Comparison of ENCODE assay signal across 31 cellular contexts in genomic region chr16:2287916-2288547, GRCh38.
"Had no signal": no experiment of that assay in that cellular context is flagged by ENCODE, and none has a peak within 500 bp of the region (broad histone marks: within the 10 kb centered on the region; RNA-seq: fewer than 3 reads in every experiment).

No MANE protein-coding gene starts in this region.

- H3K9me3 ChIP-seq: MG63, Peyer's patch had no signal

- H3K27ac ChIP-seq: brain microvascular endothelial cell, Peyer's patch, RWPE1 had no signal

- H3K36me3 ChIP-seq: brain microvascular endothelial cell, MG63, Peyer's patch had no signal

- ATAC-seq: activated CD8-positive, alpha-beta T cell treated with anti-CD3 and anti-CD28 coated beads for 36 hours; activated T-cell treated with anti-CD3 and anti-CD28 coated beads, Interleukin-2, amount 50 U/mL, for 72 hours; activated T-helper 17 cell treated with anti-CD3 and anti-CD28 coated beads, Interleukin-2, amount 50 U/mL, for 72 hours; PC-3; Right ventricle myocardium inferior; SK-N-SH treated with all-trans-retinoic acid at 6 μM for 48 hours; T-cell had no signal

- H3K27me3 ChIP-seq: brain microvascular endothelial cell, MG63, Peyer's patch had no signal

- DNase-seq: activated CD4-positive, alpha-beta T cell treated with anti-CD3 and anti-CD28 coated beads, Interleukin-2, amount 10 ng/mL, durations not matched to agents 24 days and 14 days; activated CD4-positive, alpha-beta T cell treated with anti-CD3 and anti-CD28 coated beads, Interleukin-2, amount 50 U/mL, for 4 hours; activated CD8-positive, alpha-beta T cell treated with anti-CD3 and anti-CD28 coated beads for 36 hours; activated effector memory CD4-positive, alpha-beta T cell treated with anti-CD3 and anti-CD28 coated beads, Interleukin-2, amount 50 U/mL, for 16 hours; activated naive CD4-positive, alpha-beta T cell; activated naive CD4-positive, alpha-beta T cell treated with anti-CD3 and anti-CD28 coated beads, Interleukin-2, amount 50 U/mL, for 16 hours; activated naive CD8-positive, alpha-beta T cell treated with anti-CD3 and anti-CD28 coated beads for 36 hours; activated T-cell treated with anti-CD3 and anti-CD28 coated beads, Interleukin-2, amount 50 U/mL, for 1 hour; activated T-cell treated with anti-CD3 and anti-CD28 coated beads, Interleukin-2, amount 50 U/mL, for 72 hours; amniotic stem cell; brain microvascular endothelial cell; central memory CD4-positive, alpha-beta T cell; MG63; NCI-H1048; NCI-H1105 treated with DMSO at 0.1 percent for 48 hours; NCI-H1436; NCI-H1694; NCI-H1930; NCI-H2081 treated with DMSO at 0.1 percent for 48 hours; NCI-H345; NK-92 treated with Interleukin-12 subunit alpha and Interleukin-12 subunit beta, amount 100 ng/mL, for 24 hours; PC-3; Peyer's patch; SIG-M5; T-cell; T-helper 2 cell; T-helper 9 cell had no signal

- H3K4me1 ChIP-seq: Peyer's patch had no signal

- H3K4me3 ChIP-seq: MG63, Peyer's patch had no signal
